In genomic region chr17:61510991-61511390, GRCh38 we compare ENCODE assay signal across 20 cellular contexts. TPM values are rescaled to one million over a fixed set of nuclear protein-coding genes. Genes with fewer than 3 reads are reported as not detected.
A peak's percentile ranks its signal among the peaks of the same experiment; 100 is the strongest.
DNase-seq lines count a peak whose midpoint lies in the region; ATAC-seq, FAIRE-seq and TF ChIP-seq lines count a peak whose summit lies in the region.
"Had no signal": no experiment of that assay in that cellular context is flagged by ENCODE, and none has a peak within 500 bp of the region (broad histone marks: within the 10 kb centered on the region; RNA-seq: fewer than 3 reads in every experiment).

No MANE protein-coding gene starts in this region.

- in situ Hi-C loops in K562 (cut with MboI): no loop called here

- H3K36me3 Mint-ChIP-seq in stimulated activated memory B cell treated with anti-CD40 and anti-IgM and Interleukin-4, amounts not matched to agents 10 μg/mL and 1 μg/mL and 100 μg/mL, for 72 hours: no peaks in the 10 kb centered on the region
- H3K36me3 Mint-ChIP-seq in activated T-cell treated with anti-CD3 and anti-CD28 coated beads, Interleukin-2, amount 50 U/mL, for 72 hours (ENCODE audit: insufficient read depth in 2 of 2): no peaks in the 10 kb centered on the region
- H3K36me3 Mint-ChIP-seq: CD14-positive monocyte; CD8-positive, alpha-beta T cell had no signal

- intact Hi-C loops in K562 (cut with micrococcal nuclease): no loop called here

- no peaks in the 10 kb centered on the region for H3K36me3 ChIP-seq in HEK293 (ENCODE audit: control insufficient read depth in 2 of 2, insufficient read depth in 1 of 2, low read length in 2 of 2)
- H3K36me3 ChIP-seq in Loucy (ENCODE audit: insufficient read depth, low read length): no peaks in the 10 kb centered on the region
- no peaks in the 10 kb centered on the region for H3K36me3 ChIP-seq in K562 (ENCODE audit: control insufficient read depth, insufficient read depth, low read length)
- no peaks in the 10 kb centered on the region for H3K36me3 ChIP-seq in smooth muscle cell (ENCODE audit: low read depth)
- H3K36me3 ChIP-seq: BE2C had no signal

- H3K4me3 Mint-ChIP-seq in stimulated activated memory B cell treated with anti-CD40 and anti-IgM and Interleukin-4, amounts not matched to agents 10 μg/mL and 1 μg/mL and 100 μg/mL, for 72 hours: no peak overlapping the region
- H3K4me3 Mint-ChIP-seq in activated T-cell treated with anti-CD3 and anti-CD28 coated beads, Interleukin-2, amount 50 U/mL, for 72 hours: no peak overlapping the region
- H3K4me3 Mint-ChIP-seq: CD14-positive monocyte; CD8-positive, alpha-beta T cell; H9 had no signal

- TF ChIP-seq RAD21 in K562 (CRISPR knock-in tag; conservative IDR thresholded peaks at IDR 0.05 in 1 of 2, IDR thresholded peaks at IDR 0.05 in 1 of 2): no peak

- H3K4me3 ChIP-seq in HEK293 (ENCODE audit: low read depth, low read length) (no peak overlapping the region), Loucy (ENCODE audit: low read length, poor library complexity, severe bottlenecking) (no peak overlapping the region), K562 (no peak overlapping the region), smooth muscle cell (no peak overlapping the region)

- no peaks in the 10 kb centered on the region for H3K9me1 ChIP-seq in K562 (ENCODE audit: control insufficient read depth, insufficient read depth, low read length)

- H3K27me3 Mint-ChIP-seq in stimulated activated memory B cell treated with anti-CD40 and anti-IgM and Interleukin-4, amounts not matched to agents 10 μg/mL and 1 μg/mL and 100 μg/mL, for 72 hours: peaks cover 18% of the 10 kb centered on the region
- peaks cover 20% of the 10 kb centered on the region for H3K27me3 Mint-ChIP-seq in activated T-cell treated with anti-CD3 and anti-CD28 coated beads, Interleukin-2, amount 50 U/mL, for 72 hours (ENCODE audit: low read depth)

- H3K79me2 ChIP-seq in Loucy (ENCODE audit: insufficient read depth, low read length) (no peaks in the 10 kb centered on the region), K562 (ENCODE audit: control insufficient read depth, insufficient read depth, low read length) (no peaks in the 10 kb centered on the region), smooth muscle cell (ENCODE audit: low read depth) (no peaks in the 10 kb centered on the region)

- H3K9me3 ChIP-seq in HEK293 (ENCODE audit: control insufficient read depth, insufficient read depth, low read depth, low read length): no peaks in the 10 kb centered on the region
- H3K9me3 ChIP-seq in Loucy (ENCODE audit: insufficient read depth, low read depth, low read length): no peaks in the 10 kb centered on the region
- no peaks in the 10 kb centered on the region for H3K9me3 ChIP-seq in K562 (replicated peaks; ENCODE audit: control insufficient read depth, insufficient read depth, low read depth, low read length)
- no peaks in the 10 kb centered on the region for H3K9me3 ChIP-seq in smooth muscle cell (replicated peaks; ENCODE audit: low read depth)
- H3K9me3 ChIP-seq: BE2C had no signal

- no peaks in the 10 kb centered on the region for H3K9me3 Mint-ChIP-seq in stimulated activated memory B cell treated with anti-CD40 and anti-IgM and Interleukin-4, amounts not matched to agents 10 μg/mL and 1 μg/mL and 100 μg/mL, for 72 hours
- H3K9me3 Mint-ChIP-seq in activated T-cell treated with anti-CD3 and anti-CD28 coated beads, Interleukin-2, amount 50 U/mL, for 72 hours: no peaks in the 10 kb centered on the region
- H3K9me3 Mint-ChIP-seq: CD14-positive monocyte; CD8-positive, alpha-beta T cell; H9 had no signal

- no peak for ATAC-seq in K562
- no peak for ATAC-seq in stimulated activated memory B cell treated with anti-CD40 and anti-IgM and Interleukin-4, amounts not matched to agents 10 μg/mL and 1 μg/mL and 100 μg/mL, for 72 hours
- ATAC-seq in activated T-cell treated with anti-CD3 and anti-CD28 coated beads, Interleukin-2, amount 50 U/mL, for 72 hours (replicated peaks in 1 of 2): no peak
- ATAC-seq: CD8-positive, alpha-beta T cell had no signal

- TF ChIP-seq EP300 in K562 (IDR thresholded peaks at IDR 0.05; ENCODE audit: low read length): no peak

- H3F3A ChIP-seq in Loucy (ENCODE audit: low read depth): no peaks in the 10 kb centered on the region
- no peaks in the 10 kb centered on the region for H3F3A ChIP-seq in smooth muscle cell (ENCODE audit: low read depth)

- H3K4me1 ChIP-seq in HEK293 (ENCODE audit: control insufficient read depth, insufficient read depth, low read length) (peaks cover 9% of the 10 kb centered on the region), Loucy (ENCODE audit: insufficient read depth, low read length, poor library complexity, severe bottlenecking) (peaks cover 11% of the 10 kb centered on the region), K562 (replicated peaks in 1 of 2; ENCODE audit: control insufficient read depth in 2 of 2, insufficient read depth in 2 of 2, low read length in 2 of 2) (no peaks in the 10 kb centered on the region), smooth muscle cell (ENCODE audit: low read depth) (no peaks in the 10 kb centered on the region)
- H3K4me1 ChIP-seq: BE2C had no signal

- CTCF ChIA-PET in HEK293 (lab: Yijun Ruan, JAX) (interaction anchor here (0.5 to 0.8 kb wide), 3 partner anchors 38 to 99 kb away, joined by 3 to 8 read pairs (median 3); no protein-coding TSS in a partner anchor), K562 (lab: Yijun Ruan, JAX; ENCODE audit: low intra/inter-chr PET ratio) (no interaction called here)

- H3K27me3 ChIP-seq in Loucy (ENCODE audit: insufficient read depth, low read length, poor library complexity, severe bottlenecking): no peaks in the 10 kb centered on the region
- H3K27me3 ChIP-seq in K562 (ENCODE audit: control insufficient read depth in 2 of 2, insufficient read depth in 2 of 2, low read length in 2 of 2): peaks cover 8 to 14% of the 10 kb centered on the region in 2 experiments; a peak in 4 of 5 replicates
- H3K27me3 ChIP-seq in smooth muscle cell (ENCODE audit: low read depth): no peaks in the 10 kb centered on the region
- H3K27me3 ChIP-seq: BE2C had no signal

- no peaks in the 10 kb centered on the region for H3K9me2 ChIP-seq in Loucy (replicated peaks; ENCODE audit: low read depth, low read length)

- H3K27ac Mint-ChIP-seq in stimulated activated memory B cell treated with anti-CD40 and anti-IgM and Interleukin-4, amounts not matched to agents 10 μg/mL and 1 μg/mL and 100 μg/mL, for 72 hours: no peak overlapping the region
- H3K27ac Mint-ChIP-seq in activated T-cell treated with anti-CD3 and anti-CD28 coated beads, Interleukin-2, amount 50 U/mL, for 72 hours: no peak overlapping the region
- H3K27ac Mint-ChIP-seq: CD14-positive monocyte; CD8-positive, alpha-beta T cell; H9 had no signal

- TF ChIP-seq CTCF in HEK293 (tag by site-specific recombination; IDR thresholded peaks at IDR 0.05) (no peak), Loucy (conservative IDR thresholded peaks at IDR 0.05; ENCODE audit: low read length) (no peak), K562 (IDR thresholded peaks at IDR 0.05 in 2 of 3, conservative IDR thresholded peaks at IDR 0.05 in 1 of 3; ENCODE audit: insufficient read depth in 2 of 3, low read depth in 1 of 3, low read length in 3 of 3) (no peak), smooth muscle cell (IDR thresholded peaks at IDR 0.05; ENCODE audit: borderline replicate concordance, insufficient read depth, poor library complexity, severe bottlenecking) (no peak)

- H3K4me2 ChIP-seq in Loucy (ENCODE audit: low read depth, low read length, poor library complexity, severe bottlenecking) (no peak overlapping the region), K562 (ENCODE audit: insufficient read depth, low read length) (no peak overlapping the region), smooth muscle cell (peak overlapping the region; percentile 25)

- H2AFZ ChIP-seq in Loucy (ENCODE audit: low read length) (peak overlapping the region; percentile 72), K562 (ENCODE audit: low read depth, low read length) (no peak overlapping the region), smooth muscle cell (ENCODE audit: low read depth) (no peak overlapping the region)

- DNase-seq in K562 (ENCODE audit: extremely low read depth in 1 of 4, low spot score in 3 of 4): no peak
- DNase-seq in smooth muscle cell (lab: John Stamatoyannopoulos, UW; ENCODE audit: unreplicated experiment): no peak
- DNase-seq in DMS79 (lab: John Stamatoyannopoulos, UW): no peak
- no peak for DNase-seq in activated T-cell treated with anti-CD3 and anti-CD28 coated beads, Interleukin-2, amount 50 U/mL, for 72 hours
- DNase-seq: BE2C; CD8-positive, alpha-beta T cell; COR-L47; DMS153; DND-41; GDM1; GOT3; H9 had no signal

- no peak overlapping the region for H3K27ac ChIP-seq in HEK293 (ENCODE audit: extremely low read depth, low read depth, low read length)
- no peak overlapping the region for H3K27ac ChIP-seq in K562 (ENCODE audit: extremely low read depth, low read depth, low read length)
- peak overlapping the region; percentile 20 for H3K27ac ChIP-seq in smooth muscle cell (ENCODE audit: low read depth)

- H3K9ac ChIP-seq in Loucy (ENCODE audit: low read depth, low read length, poor library complexity, severe bottlenecking): no peak overlapping the region
- H3K9ac ChIP-seq in K562 (ENCODE audit: insufficient read depth in 1 of 2, low read depth in 2 of 2, low read length in 2 of 2): no peak overlapping the region
- H3K9ac ChIP-seq in smooth muscle cell (ENCODE audit: low read depth): no peak overlapping the region

- POLR2A ChIA-PET in HEK293 (lab: Yijun Ruan, JAX) (interaction anchor here (1.0 kb wide), 1 partner anchor 17 kb away, joined by 4 read pairs; no protein-coding TSS in a partner anchor), K562 (lab: Yijun Ruan, JAX) (interaction anchor here (0.8 kb wide), 1 partner anchor 10 kb away, joined by 3 read pairs; no protein-coding TSS in a partner anchor)

- 0% methylated on average over 2 of the region's 2 CpGs for WGBS in K562 (ENCODE audit: insufficient coverage, low coverage, missing lambda C conversion rate)
- WGBS in smooth muscle cell (ENCODE audit: low lambda C conversion rate): 54% methylated on average over 2 of the region's 2 CpGs

- H4K20me1 ChIP-seq in Loucy (ENCODE audit: insufficient read depth, low read length, poor library complexity, severe bottlenecking) (no peaks in the 10 kb centered on the region), K562 (replicated peaks; ENCODE audit: control insufficient read depth, insufficient read depth, low read length) (no peaks in the 10 kb centered on the region), smooth muscle cell (ENCODE audit: low read depth) (no peaks in the 10 kb centered on the region)

- FAIRE-seq in K562 (lab: Jason Lieb, UNC): no peak
- FAIRE-seq: A204.1, D721Med, GM12892, GM19239 had no signal

- no TSS peak for BruUV-seq in K562 (replicated peaks; lab: Mats Ljungman, UMichigan)

- no peak for TF ChIP-seq POLR2A in K562 (conservative IDR thresholded peaks at IDR 0.05)

- no peaks in the 10 kb centered on the region for H3K4me1 Mint-ChIP-seq in stimulated activated memory B cell treated with anti-CD40 and anti-IgM and Interleukin-4, amounts not matched to agents 10 μg/mL and 1 μg/mL and 100 μg/mL, for 72 hours
- H3K4me1 Mint-ChIP-seq in activated T-cell treated with anti-CD3 and anti-CD28 coated beads, Interleukin-2, amount 50 U/mL, for 72 hours (ENCODE audit: low read depth): no peaks in the 10 kb centered on the region
- H3K4me1 Mint-ChIP-seq: CD14-positive monocyte had no signal

RNA-seq across cellular contexts. Expression of gene TBX4, which starts 58.8 kb away (rescaled TPM):
- not detected in 2 replicates for total RNA-seq in K562 (2011; cell fraction: chromatin; rRNA removed; ENCODE audit: low replicate concordance)
- total RNA-seq in K562 (2011; cell fraction: nucleolus; rRNA removed): not detected in 2 replicates
- total RNA-seq in K562 (2011; cell fraction: nucleoplasm; rRNA removed): not detected in 2 replicates
- total RNA-seq in K562 (2014; rRNA removed) (not detected in 2 replicates), K562 (2014; rRNA removed; fragmentation: Illumina TruSeq; extraction: Trizol) (not detected in 2 replicates), K562 (2015; rRNA removed; fragmentation: Illumina TruSeq; extraction: Trizol) (not detected in 2 replicates), K562 (2021) (not detected in 2 replicates), smooth muscle cell (14.1 and 15.4 TPM in 2 replicates)
- polyA plus RNA-seq in K562 (2011; rRNA removed) (not detected in 2 replicates), K562 (2014; fragmentation: Illumina TruSeq; extraction: Trizol) (not detected in 2 replicates), K562 (2014; fragmentation: Nextera tagmentation; extraction: Ambion mirVana) (not detected), K562 (2014; rRNA removed) (not detected in 2 replicates), smooth muscle cell (14.6 and 22.7 TPM in 2 replicates)
- not detected in 2 replicates for polyA plus RNA-seq in K562 (2011; cell fraction: cytosol; rRNA removed)
- polyA plus RNA-seq in K562 (2011; cell fraction: nucleus; rRNA removed): not detected in 2 replicates
- polyA plus RNA-seq in K562 (2012): 0.06 TPM in 1 of 2 replicates, not detected in the other
- not detected in 2 replicates for polyA minus RNA-seq in K562 (2011; rRNA and poly(A)+ RNA removed)
- not detected in 2 replicates for polyA minus RNA-seq in K562 (2011; cell fraction: cytosol; rRNA and poly(A)+ RNA removed)
- polyA minus RNA-seq in K562 (2011; cell fraction: nucleus; rRNA and poly(A)+ RNA removed): not detected in 2 replicates
- not detected for total RNA-seq in activated T-cell treated with anti-CD3 and anti-CD28 coated beads, Interleukin-2, amount 50 U/mL, for 72 hours
- total RNA-seq: CD8-positive, alpha-beta T cell; H9 had no signal
- polyA plus RNA-seq: CD14-positive monocyte had no signal

Comparison
In these comparisons a context has a peak if more than half of its experiments do, and no peak if none do; other contexts are left out.
1. RNA of gene TBX4, which starts 58.8 kb away (total RNA-seq): 14.1 to 15.4 TPM in smooth muscle cell; not detected in activated T-cell treated with anti-CD3 and anti-CD28 coated beads, Interleukin-2, amount 50 U/mL, for 72 hours and not detected in K562; every median in the first group is over 10 times any median in the second.